ENCODE assay signal across 1 cellular context in the genomic region with DNA sequence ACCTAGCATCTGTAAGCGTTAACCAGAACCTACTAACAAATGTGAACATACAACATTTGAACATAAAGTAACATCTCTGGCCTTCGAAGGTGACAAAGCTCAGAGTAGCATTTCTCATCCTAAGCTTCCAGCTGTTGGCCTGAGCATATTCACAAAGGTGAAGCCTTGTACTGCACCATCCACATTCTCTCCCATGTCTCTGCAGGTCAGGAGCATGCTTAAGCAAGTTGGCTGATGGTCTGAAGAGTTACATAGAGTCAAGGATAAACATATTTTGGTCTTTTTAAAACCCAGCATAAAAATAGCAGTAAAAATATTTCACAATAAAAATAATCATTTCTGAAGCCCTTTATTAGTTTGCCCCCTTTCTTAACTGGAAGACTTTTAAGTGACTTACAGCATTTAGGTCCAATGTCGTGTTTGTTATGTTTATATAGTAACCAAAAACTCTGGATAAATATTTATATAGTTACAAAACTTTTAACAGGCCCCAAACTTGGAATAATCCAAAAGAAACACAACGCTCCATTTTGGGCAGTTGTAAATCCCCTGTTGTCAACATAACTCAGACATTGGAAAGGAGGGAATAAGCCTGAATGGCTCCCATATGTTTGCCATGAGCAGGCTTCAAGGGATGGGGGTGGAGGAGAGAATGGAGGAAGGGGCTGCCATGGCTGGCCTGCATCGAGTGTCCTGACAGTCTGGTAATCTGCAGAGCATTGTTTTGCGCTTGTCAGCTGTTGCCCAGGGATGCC.
TF ChIP-seq lines count a peak whose summit lies in the region.

No MANE protein-coding gene starts in this region.

TF ChIP-seq in IMR-90, 13 proteins besides CTCF, POLR2A, EP300 and RAD21 (continued from another document):
- TF ChIP-seq, protein P1, sequence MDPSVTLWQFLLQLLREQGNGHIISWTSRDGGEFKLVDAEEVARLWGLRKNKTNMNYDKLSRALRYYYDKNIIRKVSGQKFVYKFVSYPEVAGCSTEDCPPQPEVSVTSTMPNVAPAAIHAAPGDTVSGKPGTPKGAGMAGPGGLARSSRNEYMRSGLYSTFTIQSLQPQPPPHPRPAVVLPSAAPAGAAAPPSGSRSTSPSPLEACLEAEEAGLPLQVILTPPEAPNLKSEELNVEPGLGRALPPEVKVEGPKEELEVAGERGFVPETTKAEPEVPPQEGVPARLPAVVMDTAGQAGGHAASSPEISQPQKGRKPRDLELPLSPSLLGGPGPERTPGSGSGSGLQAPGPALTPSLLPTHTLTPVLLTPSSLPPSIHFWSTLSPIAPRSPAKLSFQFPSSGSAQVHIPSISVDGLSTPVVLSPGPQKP (IDR thresholded peaks at IDR 0.05; ENCODE audit: borderline replicate concordance, low read depth, low read length) = no peak
- TF ChIP-seq MAFK (IDR thresholded peaks at IDR 0.05; ENCODE audit: low read depth, low read length) (no peak), RFX5 (IDR thresholded peaks at IDR 0.05; ENCODE audit: low read depth, low read length) (no peak), FOS (IDR thresholded peaks at IDR 0.05; ENCODE audit: low read depth, low read length) (no peak), CHD1 (IDR thresholded peaks at IDR 0.05; ENCODE audit: low read depth, low read length) (no peak), RCOR1 (IDR thresholded peaks at IDR 0.05; ENCODE audit: insufficient replicate concordance, low read length) (no peak), SMC3 (IDR thresholded peaks at IDR 0.05; ENCODE audit: low read depth, low read length) (no peak), NFE2L2 (IDR thresholded peaks at IDR 0.05; ENCODE audit: low read depth, low read length) (no peak), MXI1 (IDR thresholded peaks at IDR 0.05; ENCODE audit: borderline replicate concordance, low read depth, low read length) (no peak), BHLHE40 (IDR thresholded peaks at IDR 0.05; ENCODE audit: low read depth, low read length) (no peak), MAZ (IDR thresholded peaks at IDR 0.05; ENCODE audit: borderline replicate concordance, low read depth, low read length) (no peak)
- TF ChIP-seq, protein P2, sequence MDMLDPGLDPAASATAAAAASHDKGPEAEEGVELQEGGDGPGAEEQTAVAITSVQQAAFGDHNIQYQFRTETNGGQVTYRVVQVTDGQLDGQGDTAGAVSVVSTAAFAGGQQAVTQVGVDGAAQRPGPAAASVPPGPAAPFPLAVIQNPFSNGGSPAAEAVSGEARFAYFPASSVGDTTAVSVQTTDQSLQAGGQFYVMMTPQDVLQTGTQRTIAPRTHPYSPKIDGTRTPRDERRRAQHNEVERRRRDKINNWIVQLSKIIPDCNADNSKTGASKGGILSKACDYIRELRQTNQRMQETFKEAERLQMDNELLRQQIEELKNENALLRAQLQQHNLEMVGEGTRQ (IDR thresholded peaks at IDR 0.05; ENCODE audit: low read depth, low read length) = no peak
